In genomic region chr1:193520472-193520871, GRCh38 we compare ENCODE assay signal across 25 cellular contexts.
"Had no signal": no experiment of that assay in that cellular context is flagged by ENCODE, and none has a peak within 500 bp of the region (broad histone marks: within the 10 kb centered on the region; RNA-seq: fewer than 3 reads in every experiment).

No MANE protein-coding gene starts in this region.

- H3K27ac ChIP-seq: breast epithelium, esophagus muscularis mucosa, gastroesophageal sphincter, heart right ventricle, lower lobe of right lung, parathyroid adenoma, sigmoid colon, testis, upper lobe of right lung had no signal

- H3K4me1 Mint-ChIP-seq: activated naive CD4-positive, alpha-beta T cell treated with anti-CD3 and anti-CD28 coated beads, Interleukin-2, amount 10 ng/mL, durations not matched to agents 7 days and 5 days had no signal

- H3K36me3 Mint-ChIP-seq: activated naive CD4-positive, alpha-beta T cell treated with anti-CD3 and anti-CD28 coated beads, Interleukin-2, amount 10 ng/mL, durations not matched to agents 7 days and 5 days; mesothelial cell of epicardium; natural killer cell treated with Interleukin-12 subunit alpha and Interleukin-12 subunit beta and Interleukin-15 and Interleukin-18, amount 100 ng/mL, for 72 hours; stimulated activated effector memory CD8-positive, alpha-beta T cell treated with anti-CD3 and anti-CD28 coated beads, Interleukin-12 subunit alpha, Interleukin-12 subunit beta, amount 100 ng/mL, for 72 hours had no signal

- H3K9me3 ChIP-seq: breast epithelium, esophagus muscularis mucosa, gastroesophageal sphincter, lower lobe of right lung, sigmoid colon, testis, upper lobe of right lung had no signal

- H3K27me3 ChIP-seq: breast epithelium, esophagus muscularis mucosa, gastroesophageal sphincter, heart right ventricle, sigmoid colon, testis, upper lobe of right lung had no signal

- H3K4me1 ChIP-seq: breast epithelium, esophagus muscularis mucosa, gastroesophageal sphincter, heart right ventricle, lower lobe of right lung, parathyroid adenoma, sigmoid colon, testis, upper lobe of right lung had no signal

- DNase-seq: activated CD4-positive, alpha-beta T cell treated with anti-CD3 and anti-CD28 coated beads, Interleukin-2, amount 50 U/mL, for 1 hour; activated CD4-positive, CD25-positive, alpha-beta regulatory T cell; activated CD8-positive, alpha-beta memory T cell treated with anti-CD3 and anti-CD28 coated beads, Interleukin-2, amount 50 U/mL, for 4 hours; activated effector memory CD4-positive, alpha-beta T cell treated with Interleukin-2 at 50 U/mL for 16 hours; activated naive CD4-positive, alpha-beta T cell treated with anti-CD3 and anti-CD28 coated beads, Interleukin-2, amount 10 ng/mL, durations not matched to agents 7 days and 5 days; activated naive CD8-positive, alpha-beta T cell treated with anti-CD3 and anti-CD28 coated beads, Interleukin-2, amount 50 U/mL, for 24 hours; activated T-cell treated with anti-CD3 and anti-CD28 coated beads, Interleukin-2, amount 50 U/mL, for 4 hours; aorta; effector CD8-positive, alpha-beta T cell; heart right ventricle; lower lobe of right lung; sigmoid colon; stimulated activated CD4-positive, alpha-beta T cell treated with anti-CD3 and anti-CD28 coated beads, Interleukin-4, amount 100 ng/mL, for 24 hours; T-helper 1 cell; T-helper 9 cell; testis; upper lobe of right lung had no signal

- H3K9me3 Mint-ChIP-seq: activated naive CD8-positive, alpha-beta T cell treated with anti-CD3 and anti-CD28 coated beads, Interleukin-2, amount 50 U/mL, for 24 hours; activated T-cell treated with anti-CD3 and anti-CD28 coated beads, Interleukin-2, amount 50 U/mL, for 4 hours; dendritic cell treated with granulocyte-macrophage colony-stimulating factor and Interleukin-4, amounts not matched to agents 40 ng/mL and 50 ng/mL, for 4 days; natural killer cell treated with Interleukin-12 subunit alpha and Interleukin-12 subunit beta and Interleukin-15 and Interleukin-18, amount 100 ng/mL, for 72 hours had no signal

- H3K4me3 Mint-ChIP-seq: activated naive CD4-positive, alpha-beta T cell treated with anti-CD3 and anti-CD28 coated beads, Interleukin-2, amount 10 ng/mL, durations not matched to agents 7 days and 5 days; activated naive CD8-positive, alpha-beta T cell treated with anti-CD3 and anti-CD28 coated beads, Interleukin-2, amount 50 U/mL, for 24 hours; activated T-cell treated with anti-CD3 and anti-CD28 coated beads, Interleukin-2, amount 50 U/mL, for 4 hours; dendritic cell treated with granulocyte-macrophage colony-stimulating factor and Interleukin-4, amounts not matched to agents 40 ng/mL and 50 ng/mL, for 4 days; mesothelial cell of epicardium; natural killer cell treated with Interleukin-12 subunit alpha and Interleukin-12 subunit beta and Interleukin-15 and Interleukin-18, amount 100 ng/mL, for 72 hours; stimulated activated effector memory CD8-positive, alpha-beta T cell treated with anti-CD3 and anti-CD28 coated beads, Interleukin-12 subunit alpha, Interleukin-12 subunit beta, amount 100 ng/mL, for 72 hours had no signal

- H3K36me3 ChIP-seq: breast epithelium, esophagus muscularis mucosa, gastroesophageal sphincter, heart right ventricle, lower lobe of right lung, sigmoid colon, upper lobe of right lung had no signal

- H3K4me3 ChIP-seq: breast epithelium, esophagus muscularis mucosa, gastroesophageal sphincter, heart right ventricle, lower lobe of right lung, sigmoid colon, testis, upper lobe of right lung had no signal

- H3K27ac Mint-ChIP-seq: activated naive CD4-positive, alpha-beta T cell treated with anti-CD3 and anti-CD28 coated beads, Interleukin-2, amount 10 ng/mL, durations not matched to agents 7 days and 5 days; activated naive CD8-positive, alpha-beta T cell treated with anti-CD3 and anti-CD28 coated beads, Interleukin-2, amount 50 U/mL, for 24 hours; dendritic cell treated with granulocyte-macrophage colony-stimulating factor and Interleukin-4, amounts not matched to agents 40 ng/mL and 50 ng/mL, for 4 days; mesothelial cell of epicardium; natural killer cell treated with Interleukin-12 subunit alpha and Interleukin-12 subunit beta and Interleukin-15 and Interleukin-18, amount 100 ng/mL, for 72 hours; stimulated activated effector memory CD8-positive, alpha-beta T cell treated with anti-CD3 and anti-CD28 coated beads, Interleukin-12 subunit alpha, Interleukin-12 subunit beta, amount 100 ng/mL, for 72 hours had no signal

- H3K27me3 Mint-ChIP-seq: activated naive CD4-positive, alpha-beta T cell treated with anti-CD3 and anti-CD28 coated beads, Interleukin-2, amount 10 ng/mL, durations not matched to agents 7 days and 5 days; activated naive CD8-positive, alpha-beta T cell treated with anti-CD3 and anti-CD28 coated beads, Interleukin-2, amount 50 U/mL, for 24 hours; dendritic cell treated with granulocyte-macrophage colony-stimulating factor and Interleukin-4, amounts not matched to agents 40 ng/mL and 50 ng/mL, for 4 days; natural killer cell treated with Interleukin-12 subunit alpha and Interleukin-12 subunit beta and Interleukin-15 and Interleukin-18, amount 100 ng/mL, for 72 hours had no signal
